In the genomic region with DNA sequence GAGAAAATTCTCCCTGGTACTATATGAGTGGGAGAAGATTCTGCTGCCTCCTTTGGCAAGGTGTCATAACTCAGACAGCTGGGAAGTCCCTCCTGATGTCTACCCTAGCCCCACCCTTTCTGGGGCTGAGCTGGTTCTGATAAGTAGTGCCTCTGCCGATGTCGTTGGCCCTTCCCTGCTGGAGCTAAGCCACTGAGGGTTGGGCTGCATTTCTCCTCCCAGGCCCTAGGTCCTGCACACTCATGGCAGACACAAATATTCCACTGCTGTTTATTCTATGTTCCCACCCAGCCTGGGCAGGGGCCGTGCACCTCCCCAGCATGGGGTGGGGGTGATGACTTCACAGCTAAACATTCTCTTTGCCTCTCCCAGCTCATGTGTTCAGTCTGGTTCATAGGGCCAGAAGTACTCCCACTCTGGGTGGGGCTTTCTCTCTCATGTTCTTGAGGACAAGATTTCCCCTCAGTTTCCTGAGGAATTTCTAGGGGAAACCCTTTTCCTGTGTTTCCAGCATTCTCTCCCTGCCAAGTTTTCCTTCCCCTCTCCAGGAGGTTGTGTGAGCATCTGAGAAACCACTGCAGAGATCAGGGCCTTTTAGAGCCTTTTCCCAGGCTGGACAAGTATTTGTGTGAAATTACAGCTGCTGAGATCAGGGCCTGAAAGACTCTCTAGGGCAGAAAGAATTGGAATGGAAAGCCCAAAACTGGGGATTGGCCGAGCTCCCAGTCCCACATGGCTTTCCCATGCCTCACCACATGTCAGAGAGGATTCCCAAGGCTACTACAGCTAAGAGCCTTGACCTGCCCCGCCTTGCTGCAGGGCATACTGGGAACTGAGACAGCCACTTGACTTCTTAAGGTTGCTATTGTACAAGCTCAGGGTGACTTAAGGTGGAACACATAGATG, we compare ENCODE assay signal across 8 cellular contexts.
DNase-seq lines count a peak whose midpoint lies in the region; ATAC-seq, FAIRE-seq and TF ChIP-seq lines count a peak whose summit lies in the region.

No MANE protein-coding gene starts in this region.

- POLR2A ChIA-PET in AG04450 (lab: Yijun Ruan, JAX), result interaction anchor here (0.5 to 2.1 kb wide), 17 partner anchors 9 to 114 kb away, joined by 3 to 12 read pairs (median 4); no protein-coding TSS in a partner anchor

- peak; percentile 89 for DNase-seq in AG04450 (ENCODE audit: low read depth, low spot score)
- DNase-seq in HTR-8/SVneo (ENCODE audit: insufficient read length, low spot score), result peak; percentile 86
- peak; percentile 75 to 87 (median 84) for DNase-seq in body of pancreas
- DNase-seq in islet precursor cell, result peak; percentile 73
- DNase-seq in stimulated activated naive CD8-positive, alpha-beta T cell treated with anti-CD3 and anti-CD28 coated beads, Interleukin-15, Interleukin-2, amounts not matched to agents 100 U/mL and 50 U/mL, for 24 hours, result no peak

- peaks cover 0 to 2% of the 10 kb centered on the region in 2 donors for H3K36me3 ChIP-seq in body of pancreas (replicated peaks in 1 of 2; ENCODE audit: insufficient read depth in 1 of 2, low read depth in 2 of 2)

- H3K9me3 ChIP-seq in AG04450 (ENCODE audit: control insufficient read depth, insufficient read depth, low read length), result no peaks in the 10 kb centered on the region
- no peaks in the 10 kb centered on the region for H3K9me3 ChIP-seq in body of pancreas

- no peak for FAIRE-seq in HTR-8/SVneo (lab: Jason Lieb, UNC)

- CTCF ChIA-PET in AG04450 (lab: Charles Lee), result interaction anchor here (0.5 to 3.8 kb wide), 6 partner anchors 8 to 451 kb away, joined by 3 to 17 read pairs (median 4); no protein-coding TSS in a partner anchor

- 0 to 10% methylated on average over 3 to 5 of the region's 5 CpGs for WGBS in body of pancreas, 2 donors

- H3K27me3 ChIP-seq in AG04450 (ENCODE audit: control insufficient read depth, insufficient read depth, low read length), result no peaks in the 10 kb centered on the region
- no peaks in the 10 kb centered on the region for H3K27me3 ChIP-seq in body of pancreas

- no peak for TF ChIP-seq CTCF in AG04450 (IDR thresholded peaks at IDR 0.05; ENCODE audit: low read depth, low read length)
- TF ChIP-seq CTCF in body of pancreas (IDR thresholded peaks at IDR 0.05), result peak in 2 of 7 experiments; percentile 7 to 21

- no peak for TF ChIP-seq POLR2A in body of pancreas (IDR thresholded peaks at IDR 0.05)

- H3K4me3 ChIP-seq in AG04450 (ENCODE audit: low read depth, low read length), result 0 out of 2 replicates have a peak overlapping the region, but pooled peaks have one; percentile 7
- H3K4me3 ChIP-seq in body of pancreas, result no peak overlapping the region

- intact Hi-C loops in body of pancreas (cut with DNase I), result no loop called here

- H3K4me1 ChIP-seq in body of pancreas, result peaks cover 35% of the 10 kb centered on the region

- H3K27ac ChIP-seq in AG04450 (ENCODE audit: low read depth, low read length) (peak overlapping the region; percentile 99), body of pancreas (peak overlapping the region; percentile 51 to 78 (median 74))

- peak; percentile 89 for ATAC-seq in body of pancreas
- peak; percentile 43 for ATAC-seq in stimulated activated naive CD8-positive, alpha-beta T cell treated with anti-CD3 and anti-CD28 coated beads, Interleukin-15, Interleukin-2, amounts not matched to agents 100 U/mL and 50 U/mL, for 24 hours
- no peak for ATAC-seq in GM21723 (IDR thresholded peaks at IDR 0.05; ENCODE audit: unreplicated experiment)
- no peak for ATAC-seq in GM21619 (IDR thresholded peaks at IDR 0.05; ENCODE audit: unreplicated experiment)
- ATAC-seq in GM18867 (IDR thresholded peaks at IDR 0.05; ENCODE audit: unreplicated experiment), result no peak

Comparison
In these comparisons a context has a peak if more than half of its experiments do, and no peak if none do; other contexts are left out.
1. ATAC-seq: peak in body of pancreas (single experiment) and stimulated activated naive CD8-positive, alpha-beta T cell treated with anti-CD3 and anti-CD28 coated beads, Interleukin-15, Interleukin-2, amounts not matched to agents 100 U/mL and 50 U/mL, for 24 hours (single experiment); none in GM21723 (single experiment), GM21619 (single experiment) and GM18867 (single experiment).